Comparison of ENCODE assay signal across 8 cellular contexts in the genomic region with DNA sequence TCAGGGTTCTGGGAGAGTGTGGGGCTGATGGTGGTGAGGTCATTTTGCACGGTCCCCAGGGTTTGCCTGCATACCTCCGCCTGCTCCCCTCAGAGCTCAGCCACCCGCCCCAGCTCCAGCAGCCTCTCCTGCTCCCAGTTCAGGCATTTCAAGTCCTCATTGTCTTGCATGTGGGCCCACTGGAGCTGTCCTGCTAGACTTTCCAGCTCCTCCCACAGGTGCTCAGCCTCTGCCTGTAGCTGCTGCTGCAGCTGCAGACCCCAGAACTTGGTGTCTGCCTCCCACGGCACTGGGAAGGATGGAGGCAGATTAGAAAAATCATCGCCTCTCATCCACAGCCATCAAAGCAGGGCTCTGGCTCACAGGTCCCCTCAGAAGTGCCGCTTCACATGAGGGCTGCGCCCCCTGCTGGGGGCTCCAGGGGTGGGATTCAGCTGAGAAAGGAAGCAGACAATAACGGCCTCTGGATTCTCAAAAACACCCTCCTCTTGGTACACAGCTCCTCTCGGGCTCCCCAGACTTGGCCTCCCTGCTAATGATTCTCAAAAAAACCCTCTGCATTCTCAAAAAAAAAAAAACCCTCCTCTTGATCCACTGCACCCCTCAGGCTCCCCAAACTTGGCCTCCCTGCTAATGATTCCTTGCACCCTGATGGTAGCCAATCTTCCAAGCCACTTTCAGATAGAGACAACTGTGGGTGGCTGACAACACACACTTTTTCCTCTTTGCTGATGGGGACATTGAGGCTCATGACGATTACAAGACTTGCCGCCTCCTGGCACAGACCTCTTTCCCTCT.
A peak's percentile ranks its signal among the peaks of the same experiment; 100 is the strongest.
DNase-seq lines count a peak whose midpoint lies in the region; ATAC-seq and TF ChIP-seq lines count a peak whose summit lies in the region.

No MANE protein-coding gene starts in this region.

- H3K4me1 ChIP-seq in SJSA1 (replicated peaks) (no peaks in the 10 kb centered on the region), smooth muscle cell (ENCODE audit: low read depth) (no peaks in the 10 kb centered on the region)

- H4K20me1 ChIP-seq in smooth muscle cell (ENCODE audit: low read depth), result no peaks in the 10 kb centered on the region

- 47% methylated on average over 11 of the region's 11 CpGs for WGBS in smooth muscle cell (ENCODE audit: low lambda C conversion rate)

- H3K36me3 Mint-ChIP-seq in activated naive CD4-positive, alpha-beta T cell treated with anti-CD3 and anti-CD28 coated beads, Interleukin-2, amount 10 ng/mL, durations not matched to agents 7 days and 5 days, result no peaks in the 10 kb centered on the region

- intact Hi-C loops in left ventricle myocardium superior (cut with micrococcal nuclease), result no loop called here

- no peak overlapping the region for H3K4me3 Mint-ChIP-seq in activated naive CD4-positive, alpha-beta T cell treated with anti-CD3 and anti-CD28 coated beads, Interleukin-2, amount 10 ng/mL, durations not matched to agents 7 days and 5 days

- H3K9me3 Mint-ChIP-seq in activated naive CD4-positive, alpha-beta T cell treated with anti-CD3 and anti-CD28 coated beads, Interleukin-2, amount 10 ng/mL, durations not matched to agents 7 days and 5 days, result no peaks in the 10 kb centered on the region

- H3K27me3 Mint-ChIP-seq in activated naive CD4-positive, alpha-beta T cell treated with anti-CD3 and anti-CD28 coated beads, Interleukin-2, amount 10 ng/mL, durations not matched to agents 7 days and 5 days, result peaks cover 29% of the 10 kb centered on the region

- CTCF ChIA-PET in activated naive CD4-positive, alpha-beta T cell treated with anti-CD3 and anti-CD28 coated beads, Interleukin-2, amount 10 ng/mL, durations not matched to agents 7 days and 5 days (lab: Charles Lee), result interaction anchor here (0.6 to 2.9 kb wide), 25 partner anchors 9 to 385 kb away, joined by 3 to 21 read pairs (median 4); a partner anchor contains a TSS

- peak; percentile 73 for TF ChIP-seq CTCF in smooth muscle cell (IDR thresholded peaks at IDR 0.05; ENCODE audit: borderline replicate concordance, insufficient read depth, poor library complexity, severe bottlenecking)

- H2AFZ ChIP-seq in smooth muscle cell (ENCODE audit: low read depth), result no peak overlapping the region

- H3K9me3 ChIP-seq in SJSA1 (replicated peaks), result no peaks in the 10 kb centered on the region
- no peaks in the 10 kb centered on the region for H3K9me3 ChIP-seq in smooth muscle cell (replicated peaks; ENCODE audit: low read depth)

- no peak overlapping the region for H3K4me2 ChIP-seq in smooth muscle cell

- no peaks in the 10 kb centered on the region for H3K4me1 Mint-ChIP-seq in activated naive CD4-positive, alpha-beta T cell treated with anti-CD3 and anti-CD28 coated beads, Interleukin-2, amount 10 ng/mL, durations not matched to agents 7 days and 5 days

- no peaks in the 10 kb centered on the region for H3F3A ChIP-seq in smooth muscle cell (ENCODE audit: low read depth)

- H3K27ac Mint-ChIP-seq in activated naive CD4-positive, alpha-beta T cell treated with anti-CD3 and anti-CD28 coated beads, Interleukin-2, amount 10 ng/mL, durations not matched to agents 7 days and 5 days, result no peak overlapping the region

- H3K36me3 ChIP-seq in SJSA1, result no peaks in the 10 kb centered on the region
- no peaks in the 10 kb centered on the region for H3K36me3 ChIP-seq in smooth muscle cell (ENCODE audit: low read depth)

- H3K4me3 ChIP-seq in SJSA1 (no peak overlapping the region), smooth muscle cell (no peak overlapping the region)

- H3K27ac ChIP-seq in SJSA1 (no peak overlapping the region), smooth muscle cell (ENCODE audit: low read depth) (no peak overlapping the region)

- peak; percentile 60 for ATAC-seq in left ventricle myocardium superior
- no peak for ATAC-seq in GM18517 (IDR thresholded peaks at IDR 0.05; ENCODE audit: unreplicated experiment)

- no peaks in the 10 kb centered on the region; the same call in 1 of the 2 replicates for H3K27me3 ChIP-seq in SJSA1 (replicated peaks)
- H3K27me3 ChIP-seq in smooth muscle cell (ENCODE audit: low read depth), result no peaks in the 10 kb centered on the region

- no peak overlapping the region for H3K9ac ChIP-seq in smooth muscle cell (ENCODE audit: low read depth)

- peak; percentile 5 for DNase-seq in CMK (ENCODE audit: low read depth)
- DNase-seq in HK-2 (ENCODE audit: unreplicated experiment), result peak; percentile 36
- DNase-seq in SJSA1 (ENCODE audit: low read depth in 1 of 2, low spot score in 2 of 2), result peak; percentile 53 to 69
- DNase-seq in activated naive CD4-positive, alpha-beta T cell treated with anti-CD3 and anti-CD28 coated beads, Interleukin-2, amount 10 ng/mL, durations not matched to agents 7 days and 5 days, result peak; percentile 74
- DNase-seq in left ventricle myocardium superior, result peak; percentile 80
- DNase-seq in smooth muscle cell (lab: John Stamatoyannopoulos, UW; ENCODE audit: unreplicated experiment), result peak; percentile 4
- DNase-seq in epidermal melanocyte (ENCODE audit: insufficient read length, low spot score), result no peak

- H3K79me2 ChIP-seq in smooth muscle cell (ENCODE audit: low read depth), result no peaks in the 10 kb centered on the region
